ENCODE assay signal across 14 cellular contexts in the genomic region with DNA sequence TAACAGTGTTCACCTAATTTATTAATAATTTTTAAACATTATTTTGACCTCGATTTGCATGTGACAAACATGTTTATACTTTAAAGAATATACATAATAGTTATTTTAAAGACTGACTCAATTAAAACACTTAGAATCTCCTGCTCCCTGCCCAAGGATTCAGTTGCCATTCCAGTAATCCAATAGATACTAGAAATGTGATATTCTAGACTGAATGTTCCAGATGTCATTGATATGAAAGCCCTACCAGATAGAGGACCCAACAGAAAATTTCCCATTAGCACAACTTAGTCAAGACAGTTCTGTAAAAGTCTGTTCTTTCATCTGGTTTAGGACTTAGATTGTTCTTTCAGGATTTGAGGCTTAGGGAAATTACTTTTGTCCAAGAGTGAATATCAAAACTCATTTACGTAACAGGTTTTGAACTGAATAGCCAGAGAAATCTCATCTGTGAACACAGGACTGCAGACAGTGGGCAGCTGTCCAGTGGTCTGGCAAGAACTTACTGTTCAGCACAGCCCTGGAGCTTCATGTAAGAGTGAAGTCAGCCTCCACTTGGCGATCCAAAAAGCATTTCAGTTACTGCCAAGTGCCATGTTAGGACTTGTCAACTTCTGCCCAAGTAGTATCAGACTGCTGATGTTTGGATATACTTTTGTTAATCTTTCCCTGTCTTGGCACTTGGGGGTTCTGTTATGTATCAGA.
DNase-seq lines count a peak whose midpoint lies in the region; ATAC-seq and TF ChIP-seq lines count a peak whose summit lies in the region.
"Had no signal": no experiment of that assay in that cellular context is flagged by ENCODE, and none has a peak within 500 bp of the region (broad histone marks: within the 10 kb centered on the region; RNA-seq: fewer than 3 reads in every experiment).

No MANE protein-coding gene starts in this region.

- H3K27me3 ChIP-seq in IMR-90 (ENCODE audit: control insufficient read depth, insufficient read depth, low read length) (no peaks in the 10 kb centered on the region), right cardiac atrium (ENCODE audit: control insufficient read depth, insufficient read depth) (no peaks in the 10 kb centered on the region), skeletal muscle tissue (ENCODE audit: control insufficient read depth in 3 of 3, insufficient read depth in 3 of 3, low read length in 3 of 3) (no peaks in the 10 kb centered on the region)
- H3K27me3 ChIP-seq: suprapubic skin had no signal

- H2BK120ac ChIP-seq in IMR-90 (ENCODE audit: low read depth, low read length), result no peak overlapping the region

- no peak for TF ChIP-seq CTCF in IMR-90 (conservative IDR thresholded peaks at IDR 0.05; ENCODE audit: low read depth, low read length)

- H3K27ac ChIP-seq in IMR-90 (ENCODE audit: insufficient read depth, low read length) (no peak overlapping the region), right cardiac atrium (ENCODE audit: low read length) (no peak overlapping the region), skeletal muscle tissue (ENCODE audit: low read depth, low read length) (peak overlapping the region; percentile 79)
- H3K27ac ChIP-seq: suprapubic skin had no signal

- DNase-seq in IMR-90 (peak; percentile 70), cerebellar cortex (ENCODE audit: low spot score) (peak; percentile 22), right cardiac atrium (peak; percentile 89 to 95 (median 91)), NCI-H774 (lab: John Stamatoyannopoulos, UW) (no peak), SIG-M5 treated with dmso at 0.1 percent for 504 hours (lab: John Stamatoyannopoulos, UW; ENCODE audit: unreplicated experiment) (no peak)
- no peak for DNase-seq in activated CD4-positive, alpha-beta T cell treated with anti-CD3 and anti-CD28 coated beads for 4 hours
- DNase-seq: activated CD8-positive, alpha-beta memory T cell treated with anti-CD3 and anti-CD28 coated beads, Interleukin-2, amount 10 ng/mL, durations not matched to agents 7 days and 5 days; cerebellar nuclear complex; KBM-7; stimulated activated CD4-positive, alpha-beta T cell treated with anti-CD3 and anti-CD28 coated beads, Interleukin-2, amount 100 ng/mL, for 24 hours had no signal

- H3K18ac ChIP-seq in IMR-90 (ENCODE audit: low read depth, low read length), result no peak overlapping the region

- H3K23ac ChIP-seq in IMR-90 (ENCODE audit: low read depth, low read length), result no peak overlapping the region

- in situ Hi-C loops in IMR-90 (cut with MboI; ENCODE audit: low sequenced_read_pairs), result no loop called here

- no peak overlapping the region for H2AK5ac ChIP-seq in IMR-90 (ENCODE audit: low read depth, low read length)

- H3K36me3 ChIP-seq in IMR-90 (ENCODE audit: control insufficient read depth, insufficient read depth, low read length) (no peaks in the 10 kb centered on the region), skeletal muscle tissue (ENCODE audit: control insufficient read depth in 3 of 3, insufficient read depth in 3 of 3, low read length in 3 of 3) (no peaks in the 10 kb centered on the region)
- H3K36me3 ChIP-seq: suprapubic skin had no signal

- no peak overlapping the region for H4K8ac ChIP-seq in IMR-90 (ENCODE audit: low read depth in 2 of 2, low read length in 2 of 2)

- no peak for TF ChIP-seq POLR2A in IMR-90 (IDR thresholded peaks at IDR 0.05; ENCODE audit: low read depth, low read length)

- no peak overlapping the region for H3K4me3 ChIP-seq in IMR-90 (ENCODE audit: insufficient read depth, low read depth, low read length)
- H3K4me3 ChIP-seq in right cardiac atrium (ENCODE audit: low read length), result no peak overlapping the region
- peak overlapping the region in 2 of 3 donors; percentile 25 to 49 for H3K4me3 ChIP-seq in skeletal muscle tissue (ENCODE audit: low read length in 3 of 3)
- H3K4me3 ChIP-seq: suprapubic skin had no signal

- 100% methylated on average over 1 of the region's 3 CpGs; no CpG with 5 or more reads in 1 of the 2 experiments for WGBS in IMR-90 (ENCODE audit: extremely low coverage in 2 of 2, insufficient read length in 1 of 2), 2 experiments
- WGBS in right cardiac atrium, result 50% methylated on average over 3 of the region's 3 CpGs

- no peak for TF ChIP-seq RAD21 in IMR-90 (IDR thresholded peaks at IDR 0.05; ENCODE audit: low read length)

- H2BK5ac ChIP-seq in IMR-90 (ENCODE audit: low read depth, low read length, poor library complexity, severe bottlenecking), result no peak overlapping the region

- no peak overlapping the region for H2AK9ac ChIP-seq in IMR-90 (replicated peaks; ENCODE audit: low read depth, low read length, poor library complexity)

- no peak overlapping the region for H3K4ac ChIP-seq in IMR-90 (ENCODE audit: low read depth, low read length)

- no peak overlapping the region for H2BK15ac ChIP-seq in IMR-90 (ENCODE audit: low read depth, low read length)

- H3K14ac ChIP-seq in IMR-90 (replicated peaks; ENCODE audit: low read depth, low read length), result no peak overlapping the region

- no peak overlapping the region for H3K9ac ChIP-seq in IMR-90 (ENCODE audit: low read depth, low read length)
- H3K9ac ChIP-seq in skeletal muscle tissue (ENCODE audit: low read depth in 1 of 3, low read length in 3 of 3), result peak overlapping the region; percentile 36 to 60 (median 52)

- ATAC-seq in IMR-90 (ENCODE audit: low read depth) (peak; percentile 42; the same call in 1 of the 2 replicates), right cardiac atrium (peak; percentile 95 to 97), HG03432 (IDR thresholded peaks at IDR 0.05; ENCODE audit: unreplicated experiment) (no peak)
- ATAC-seq: activated CD8-positive, alpha-beta memory T cell treated with anti-CD3 and anti-CD28 coated beads, Interleukin-2, amount 10 ng/mL, durations not matched to agents 7 days and 5 days; natural killer cell treated with Interleukin-12 subunit alpha and Interleukin-12 subunit beta and Interleukin-15 and Interleukin-18, amount 100 ng/mL, for 72 hours had no signal

- no peak overlapping the region for H4K5ac ChIP-seq in IMR-90 (ENCODE audit: low read depth, low read length)

- no peak overlapping the region for H2AFZ ChIP-seq in IMR-90 (replicated peaks; ENCODE audit: low read length, poor library complexity)

- no peak overlapping the region for H4K91ac ChIP-seq in IMR-90 (ENCODE audit: insufficient read depth, low read depth, low read length)

- POLR2A ChIA-PET in IMR-90 (lab: Charles Lee; ENCODE audit: unreplicated experiment), result no interaction called here

- H3K4me1 ChIP-seq in IMR-90 (ENCODE audit: control insufficient read depth, insufficient read depth, low read length) (no peaks in the 10 kb centered on the region), right cardiac atrium (ENCODE audit: control insufficient read depth, insufficient read depth, low read length) (peaks cover 6% of the 10 kb centered on the region), skeletal muscle tissue (ENCODE audit: control insufficient read depth in 3 of 3, insufficient read depth in 3 of 3, low read length in 3 of 3) (peaks cover 29 to 50% (median 39%) of the 10 kb centered on the region in 3 donors)

- no peak overlapping the region for H3K4me2 ChIP-seq in IMR-90 (ENCODE audit: low read depth, low read length)

- H3K9me3 ChIP-seq in IMR-90 (ENCODE audit: control insufficient read depth, insufficient read depth, low read length) (no peaks in the 10 kb centered on the region), right cardiac atrium (ENCODE audit: control insufficient read depth, low read length) (no peaks in the 10 kb centered on the region), skeletal muscle tissue (ENCODE audit: control insufficient read depth in 3 of 3, low read length in 3 of 3) (no peaks in the 10 kb centered on the region)
- H3K9me3 ChIP-seq: suprapubic skin had no signal

- H3K56ac ChIP-seq in IMR-90 (ENCODE audit: extremely low read depth, insufficient read depth, low read length), result no peak overlapping the region

- dilution Hi-C loops in IMR-90 (cut with HindIII; ENCODE audit: low sequenced_read_pairs, unreplicated experiment), result no loop called here

- intact Hi-C loops in IMR-90 (cut with micrococcal nuclease) (no loop called here), right cardiac atrium (cut with DNase I) (loop anchor here in 2 of 4 donors (10.0 kb wide), 2 partner anchors 77 to 147 kb away; partner anchors contain the start of gene OSBPL6 (in 2 of the 2))

- no peaks in the 10 kb centered on the region for H4K20me1 ChIP-seq in IMR-90 (ENCODE audit: insufficient read depth, low read length)

- no peaks in the 10 kb centered on the region for H3K9me1 ChIP-seq in IMR-90 (ENCODE audit: insufficient read depth, low read length)

- peaks cover 0 to 3% of the 10 kb centered on the region in 2 experiments; a peak in 2 of 4 replicates for H3K79me1 ChIP-seq in IMR-90 (ENCODE audit: low read depth in 1 of 2, low read length in 2 of 2)

- CTCF ChIA-PET in IMR-90 (lab: Yijun Ruan, JAX), result no interaction called here

- no peak overlapping the region for H2BK20ac ChIP-seq in IMR-90 (ENCODE audit: low read depth, low read length)

- no TSS peak for BruUV-seq in IMR-90 (replicated peaks; lab: Mats Ljungman, UMichigan)

TF ChIP-seq in IMR-90, 13 proteins besides CTCF, POLR2A, EP300 and RAD21 (continues in another document):
- TF ChIP-seq MXI1 (IDR thresholded peaks at IDR 0.05; ENCODE audit: borderline replicate concordance, low read depth, low read length) (no peak), NFE2L2 (IDR thresholded peaks at IDR 0.05; ENCODE audit: low read depth, low read length) (no peak), MAZ (IDR thresholded peaks at IDR 0.05; ENCODE audit: borderline replicate concordance, low read depth, low read length) (no peak), CHD1 (IDR thresholded peaks at IDR 0.05; ENCODE audit: low read depth, low read length) (no peak), BHLHE40 (IDR thresholded peaks at IDR 0.05; ENCODE audit: low read depth, low read length) (no peak), RCOR1 (IDR thresholded peaks at IDR 0.05; ENCODE audit: insufficient replicate concordance, low read length) (no peak), SMC3 (IDR thresholded peaks at IDR 0.05; ENCODE audit: low read depth, low read length) (no peak)
- TF ChIP-seq, protein P1, sequence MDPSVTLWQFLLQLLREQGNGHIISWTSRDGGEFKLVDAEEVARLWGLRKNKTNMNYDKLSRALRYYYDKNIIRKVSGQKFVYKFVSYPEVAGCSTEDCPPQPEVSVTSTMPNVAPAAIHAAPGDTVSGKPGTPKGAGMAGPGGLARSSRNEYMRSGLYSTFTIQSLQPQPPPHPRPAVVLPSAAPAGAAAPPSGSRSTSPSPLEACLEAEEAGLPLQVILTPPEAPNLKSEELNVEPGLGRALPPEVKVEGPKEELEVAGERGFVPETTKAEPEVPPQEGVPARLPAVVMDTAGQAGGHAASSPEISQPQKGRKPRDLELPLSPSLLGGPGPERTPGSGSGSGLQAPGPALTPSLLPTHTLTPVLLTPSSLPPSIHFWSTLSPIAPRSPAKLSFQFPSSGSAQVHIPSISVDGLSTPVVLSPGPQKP (IDR thresholded peaks at IDR 0.05; ENCODE audit: borderline replicate concordance, low read depth, low read length), result no peak

Comparison
In these comparisons a context has a peak if more than half of its experiments do, and no peak if none do; other contexts are left out.
1. DNase-seq: peak in IMR-90 (single experiment), cerebellar cortex (single experiment) and right cardiac atrium (3 of 3); none in activated CD4-positive, alpha-beta T cell treated with anti-CD3 and anti-CD28 coated beads for 4 hours (0 of 2), NCI-H774 (single experiment) and SIG-M5 treated with dmso at 0.1 percent for 504 hours (single experiment).
2. H3K4me3 ChIP-seq: peak in skeletal muscle tissue (2 of 3); none in IMR-90 (single experiment) and right cardiac atrium (single experiment).